Comparison of ENCODE assay signal across 21 cellular contexts in the genomic region with DNA sequence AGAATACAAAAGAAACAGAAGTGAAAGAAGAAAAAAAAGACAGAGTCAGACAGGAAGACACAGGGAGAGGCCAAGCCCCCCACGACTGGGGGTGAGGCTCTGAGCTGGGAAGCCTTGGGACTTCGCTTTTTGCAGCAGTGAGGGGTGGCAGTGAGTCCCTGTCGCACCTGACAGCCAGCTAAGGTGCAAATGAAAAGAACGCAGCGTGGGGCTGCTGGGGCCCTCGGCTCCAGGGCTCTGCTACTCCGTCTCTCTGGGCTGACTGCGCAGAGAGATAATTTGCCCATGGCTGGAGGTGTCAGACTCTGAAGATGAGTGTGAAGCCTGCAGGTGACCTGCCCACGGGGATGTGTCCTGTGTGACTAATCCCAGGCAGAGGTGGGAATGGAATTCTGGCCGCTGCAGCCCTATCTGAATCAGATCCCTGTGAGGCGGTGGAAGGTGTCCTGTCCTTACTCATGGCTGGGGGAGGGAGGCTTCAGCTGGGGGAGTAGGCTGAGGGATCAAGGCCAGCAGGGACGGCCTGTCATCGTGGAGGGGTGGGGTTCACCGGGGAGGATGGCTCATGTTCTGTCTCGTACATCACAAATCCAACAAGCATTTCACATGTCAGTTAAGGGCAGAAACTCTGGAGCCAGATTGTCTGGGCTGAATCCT.
DNase-seq lines count a peak whose midpoint lies in the region; TF ChIP-seq lines count a peak whose summit lies in the region.
"Had no signal": no experiment of that assay in that cellular context is flagged by ENCODE, and none has a peak within 500 bp of the region (broad histone marks: within the 10 kb centered on the region; RNA-seq: fewer than 3 reads in every experiment).

No MANE protein-coding gene starts in this region.

- peak overlapping the region; percentile 46 for H3K4me3 Mint-ChIP-seq in nephron progenitor cell
- H3K4me3 Mint-ChIP-seq: activated CD4-positive, alpha-beta T cell treated with anti-CD3 and anti-CD28 coated beads for 36 hours; activated T-cell treated with anti-CD3 and anti-CD28 coated beads, Interleukin-2, amount 50 U/mL, for 24 hours; CD4-positive, alpha-beta memory T cell had no signal

- H3K4me1 Mint-ChIP-seq in nephron progenitor cell: peaks cover 43% of the 10 kb centered on the region
- H3K4me1 Mint-ChIP-seq: activated CD4-positive, alpha-beta T cell treated with anti-CD3 and anti-CD28 coated beads for 36 hours; CD4-positive, alpha-beta memory T cell had no signal

- no peak for TF ChIP-seq CTCF in nephron progenitor cell (IDR thresholded peaks at IDR 0.05)

- no peaks in the 10 kb centered on the region for H3K9me3 Mint-ChIP-seq in nephron progenitor cell
- H3K9me3 Mint-ChIP-seq: activated T-cell treated with anti-CD3 and anti-CD28 coated beads, Interleukin-2, amount 50 U/mL, for 24 hours had no signal

- H3K27ac Mint-ChIP-seq in nephron progenitor cell: peak overlapping the region; percentile 90
- H3K27ac Mint-ChIP-seq: activated CD4-positive, alpha-beta T cell treated with anti-CD3 and anti-CD28 coated beads for 36 hours; activated T-cell treated with anti-CD3 and anti-CD28 coated beads, Interleukin-2, amount 50 U/mL, for 24 hours; CD4-positive, alpha-beta memory T cell had no signal

- H3K27me3 Mint-ChIP-seq in nephron progenitor cell (ENCODE audit: low read depth, poor library complexity): peaks cover 49% of the 10 kb centered on the region

- peak overlapping the region; percentile 39 for H3K27ac ChIP-seq in cingulate gyrus (ENCODE audit: low read depth, low read length)

- peak; percentile 33 for DNase-seq in NCI-H82 (lab: John Stamatoyannopoulos, UW)
- DNase-seq in NCI-H82 treated with DMSO at 0.1 percent for 48 hours (lab: John Stamatoyannopoulos, UW; ENCODE audit: unreplicated experiment): no peak
- peak; percentile 37 for DNase-seq in M059J (ENCODE audit: low read depth)
- peak; percentile 46 for DNase-seq in nephron progenitor cell
- DNase-seq in NK-92 treated with Interleukin-12 subunit alpha and Interleukin-12 subunit beta, amount 100 ng/mL, for 24 hours (lab: John Stamatoyannopoulos, UW): no peak
- no peak for DNase-seq in DMS114 treated with DMSO at 0.1 percent for 48 hours (lab: John Stamatoyannopoulos, UW; ENCODE audit: unreplicated experiment)
- DNase-seq in OCI-M2 (lab: John Stamatoyannopoulos, UW; ENCODE audit: unreplicated experiment): no peak
- DNase-seq: 8988T; activated CD4-positive, alpha-beta T cell treated with anti-CD3 and anti-CD28 coated beads for 36 hours; activated naive CD4-positive, alpha-beta T cell; activated T-cell treated with anti-CD3 and anti-CD28 coated beads, Interleukin-2, amount 50 U/mL, for 24 hours; CD4-positive, alpha-beta memory T cell; DMS153; glutamatergic neuron; NCI-H1092 treated with DMSO at 0.1 percent for 48 hours; NCI-H187 treated with DMSO at 0.1 percent for 48 hours; occipital lobe; OCI-M1; SHP77 treated with DMSO at 0.1 percent for 48 hours; stimulated activated CD4-positive, alpha-beta T cell treated with anti-CD3 and anti-CD28 coated beads, Interleukin-2, amount 100 ng/mL, for 24 hours had no signal

- no peaks in the 10 kb centered on the region for H3K36me3 Mint-ChIP-seq in nephron progenitor cell (ENCODE audit: low read depth)

Comparison
In these comparisons a context has a peak if more than half of its experiments do, and no peak if none do; other contexts are left out.
1. DNase-seq: peak in NCI-H82 (single experiment), M059J (single experiment) and nephron progenitor cell (single experiment); none in NCI-H82 treated with DMSO at 0.1 percent for 48 hours (single experiment), NK-92 treated with Interleukin-12 subunit alpha and Interleukin-12 subunit beta, amount 100 ng/mL, for 24 hours (single experiment), DMS114 treated with DMSO at 0.1 percent for 48 hours (single experiment) and OCI-M2 (single experiment).